In the genomic region with DNA sequence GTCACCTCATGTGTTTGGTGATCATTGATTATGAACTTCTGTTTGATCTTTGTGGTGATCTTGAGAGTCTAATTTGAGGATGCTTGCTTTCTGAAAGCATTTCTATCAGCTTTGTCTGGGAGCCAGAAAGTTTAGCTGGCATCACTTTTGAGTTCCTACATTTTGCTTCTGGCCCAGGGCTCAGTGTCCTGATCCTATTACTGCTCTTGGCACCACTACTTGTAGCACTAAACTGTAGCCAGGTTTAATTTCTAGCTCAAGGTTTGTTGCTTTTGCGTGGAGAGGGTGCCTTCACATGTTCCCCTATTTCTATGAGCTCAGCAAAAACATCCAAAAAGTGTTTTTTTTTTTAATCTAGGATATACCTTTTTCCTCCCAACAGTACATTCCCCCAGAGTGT, we compare ENCODE assay signal across 25 cellular contexts.
"Had no signal": no experiment of that assay in that cellular context is flagged by ENCODE, and none has a peak within 500 bp of the region (broad histone marks: within the 10 kb centered on the region; RNA-seq: fewer than 3 reads in every experiment).

No MANE protein-coding gene starts in this region.

- DNase-seq: colonic mucosa; effector CD8-positive, alpha-beta T cell; endodermal cell; foreskin fibroblast; glutamatergic neuron; hypothalamus; immature natural killer cell; islet precursor cell; kidney glomerular epithelial cell; mesenchymal stem cell; mucosa of descending colon; naive B cell; pancreas; spleen; stimulated activated CD4-positive, alpha-beta T cell treated with anti-CD3 and anti-CD28 coated beads, Interleukin-4, amount 100 ng/mL, for 4 hours; stimulated activated naive CD8-positive, alpha-beta T cell treated with anti-CD3 and anti-CD28 coated beads, Interleukin-15, Interleukin-2, amounts not matched to agents 100 U/mL and 50 U/mL, for 24 hours; transverse colon had no signal

- H3K4me1 ChIP-seq: colonic mucosa had no signal

- H3K9me3 ChIP-seq: colonic mucosa, mucosa of descending colon, neutrophil, pancreas, transverse colon, vagina had no signal

- ATAC-seq: esophagus mucosa; gastroesophageal sphincter; natural killer cell treated with Interleukin-12 subunit alpha and Interleukin-12 subunit beta and Interleukin-15 and Interleukin-18, amount 100 ng/mL, for 72 hours; pancreas; stimulated activated memory B cell treated with anti-CD40 and anti-IgM and Interleukin-4, amounts not matched to agents 10 μg/mL and 1 μg/mL and 100 μg/mL, for 72 hours; stimulated activated naive CD8-positive, alpha-beta T cell treated with anti-CD3 and anti-CD28 coated beads, Interleukin-15, Interleukin-2, amounts not matched to agents 100 U/mL and 50 U/mL, for 24 hours had no signal

- H3K27ac ChIP-seq: colonic mucosa, epithelial cell of prostate, gastroesophageal sphincter, neutrophil, pancreas, skin epidermis, spleen, transverse colon, vagina had no signal

- H3K36me3 ChIP-seq: colonic mucosa, gastroesophageal sphincter, neutrophil, pancreas, transverse colon, vagina had no signal

- H3K4me3 ChIP-seq: colonic mucosa, gastroesophageal sphincter, mucosa of descending colon, pancreas, skin epidermis, spleen, transverse colon, vagina had no signal

- H3K27me3 ChIP-seq: colonic mucosa, gastroesophageal sphincter, neutrophil, pancreas, spleen, transverse colon, vagina had no signal

- FAIRE-seq: pancreas had no signal
